Comparison of ENCODE assay signal across 1 cellular context in the genomic region with DNA sequence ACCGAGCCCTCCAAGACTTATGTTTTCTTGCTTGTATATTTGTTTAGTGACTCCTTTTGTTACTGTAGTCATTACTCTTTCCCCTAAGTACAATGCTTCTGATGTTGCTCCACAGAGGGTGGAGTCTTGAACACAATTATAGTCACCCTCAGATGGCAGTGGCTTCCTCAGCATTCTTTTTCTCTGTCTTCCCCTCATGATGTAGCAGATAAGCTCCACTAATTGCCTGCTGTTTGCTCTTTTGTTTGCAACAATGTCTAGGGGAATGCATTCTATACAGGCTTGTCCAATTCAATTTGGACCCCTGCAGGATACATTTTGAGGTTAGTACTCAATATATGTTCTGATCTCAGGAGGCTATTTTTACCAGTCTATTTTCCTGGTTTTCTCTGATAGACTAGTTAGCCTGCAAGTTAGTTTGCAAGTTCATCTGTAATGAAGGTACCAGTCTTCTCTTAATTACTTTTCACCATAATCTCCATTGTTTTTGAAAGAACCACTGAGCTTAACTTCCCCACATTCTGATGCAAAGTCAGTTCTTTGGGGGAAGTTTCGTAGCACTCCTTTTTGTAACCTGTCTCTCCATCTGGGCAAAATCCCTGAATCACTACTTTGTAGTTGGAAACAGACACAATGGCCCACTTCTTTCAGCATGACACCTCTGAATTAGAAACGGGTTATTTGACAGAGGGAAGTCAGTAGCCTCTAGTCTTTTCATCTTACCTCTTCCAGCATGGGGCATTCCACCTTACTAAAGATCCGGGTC.
A peak's percentile ranks its signal among the peaks of the same experiment; 100 is the strongest.
TF ChIP-seq lines count a peak whose summit lies in the region.

No MANE protein-coding gene starts in this region.

TF ChIP-seq in H1, 55 proteins besides CTCF, POLR2A, EP300 and RAD21 (continued from another document):
- TF ChIP-seq, protein P1, sequence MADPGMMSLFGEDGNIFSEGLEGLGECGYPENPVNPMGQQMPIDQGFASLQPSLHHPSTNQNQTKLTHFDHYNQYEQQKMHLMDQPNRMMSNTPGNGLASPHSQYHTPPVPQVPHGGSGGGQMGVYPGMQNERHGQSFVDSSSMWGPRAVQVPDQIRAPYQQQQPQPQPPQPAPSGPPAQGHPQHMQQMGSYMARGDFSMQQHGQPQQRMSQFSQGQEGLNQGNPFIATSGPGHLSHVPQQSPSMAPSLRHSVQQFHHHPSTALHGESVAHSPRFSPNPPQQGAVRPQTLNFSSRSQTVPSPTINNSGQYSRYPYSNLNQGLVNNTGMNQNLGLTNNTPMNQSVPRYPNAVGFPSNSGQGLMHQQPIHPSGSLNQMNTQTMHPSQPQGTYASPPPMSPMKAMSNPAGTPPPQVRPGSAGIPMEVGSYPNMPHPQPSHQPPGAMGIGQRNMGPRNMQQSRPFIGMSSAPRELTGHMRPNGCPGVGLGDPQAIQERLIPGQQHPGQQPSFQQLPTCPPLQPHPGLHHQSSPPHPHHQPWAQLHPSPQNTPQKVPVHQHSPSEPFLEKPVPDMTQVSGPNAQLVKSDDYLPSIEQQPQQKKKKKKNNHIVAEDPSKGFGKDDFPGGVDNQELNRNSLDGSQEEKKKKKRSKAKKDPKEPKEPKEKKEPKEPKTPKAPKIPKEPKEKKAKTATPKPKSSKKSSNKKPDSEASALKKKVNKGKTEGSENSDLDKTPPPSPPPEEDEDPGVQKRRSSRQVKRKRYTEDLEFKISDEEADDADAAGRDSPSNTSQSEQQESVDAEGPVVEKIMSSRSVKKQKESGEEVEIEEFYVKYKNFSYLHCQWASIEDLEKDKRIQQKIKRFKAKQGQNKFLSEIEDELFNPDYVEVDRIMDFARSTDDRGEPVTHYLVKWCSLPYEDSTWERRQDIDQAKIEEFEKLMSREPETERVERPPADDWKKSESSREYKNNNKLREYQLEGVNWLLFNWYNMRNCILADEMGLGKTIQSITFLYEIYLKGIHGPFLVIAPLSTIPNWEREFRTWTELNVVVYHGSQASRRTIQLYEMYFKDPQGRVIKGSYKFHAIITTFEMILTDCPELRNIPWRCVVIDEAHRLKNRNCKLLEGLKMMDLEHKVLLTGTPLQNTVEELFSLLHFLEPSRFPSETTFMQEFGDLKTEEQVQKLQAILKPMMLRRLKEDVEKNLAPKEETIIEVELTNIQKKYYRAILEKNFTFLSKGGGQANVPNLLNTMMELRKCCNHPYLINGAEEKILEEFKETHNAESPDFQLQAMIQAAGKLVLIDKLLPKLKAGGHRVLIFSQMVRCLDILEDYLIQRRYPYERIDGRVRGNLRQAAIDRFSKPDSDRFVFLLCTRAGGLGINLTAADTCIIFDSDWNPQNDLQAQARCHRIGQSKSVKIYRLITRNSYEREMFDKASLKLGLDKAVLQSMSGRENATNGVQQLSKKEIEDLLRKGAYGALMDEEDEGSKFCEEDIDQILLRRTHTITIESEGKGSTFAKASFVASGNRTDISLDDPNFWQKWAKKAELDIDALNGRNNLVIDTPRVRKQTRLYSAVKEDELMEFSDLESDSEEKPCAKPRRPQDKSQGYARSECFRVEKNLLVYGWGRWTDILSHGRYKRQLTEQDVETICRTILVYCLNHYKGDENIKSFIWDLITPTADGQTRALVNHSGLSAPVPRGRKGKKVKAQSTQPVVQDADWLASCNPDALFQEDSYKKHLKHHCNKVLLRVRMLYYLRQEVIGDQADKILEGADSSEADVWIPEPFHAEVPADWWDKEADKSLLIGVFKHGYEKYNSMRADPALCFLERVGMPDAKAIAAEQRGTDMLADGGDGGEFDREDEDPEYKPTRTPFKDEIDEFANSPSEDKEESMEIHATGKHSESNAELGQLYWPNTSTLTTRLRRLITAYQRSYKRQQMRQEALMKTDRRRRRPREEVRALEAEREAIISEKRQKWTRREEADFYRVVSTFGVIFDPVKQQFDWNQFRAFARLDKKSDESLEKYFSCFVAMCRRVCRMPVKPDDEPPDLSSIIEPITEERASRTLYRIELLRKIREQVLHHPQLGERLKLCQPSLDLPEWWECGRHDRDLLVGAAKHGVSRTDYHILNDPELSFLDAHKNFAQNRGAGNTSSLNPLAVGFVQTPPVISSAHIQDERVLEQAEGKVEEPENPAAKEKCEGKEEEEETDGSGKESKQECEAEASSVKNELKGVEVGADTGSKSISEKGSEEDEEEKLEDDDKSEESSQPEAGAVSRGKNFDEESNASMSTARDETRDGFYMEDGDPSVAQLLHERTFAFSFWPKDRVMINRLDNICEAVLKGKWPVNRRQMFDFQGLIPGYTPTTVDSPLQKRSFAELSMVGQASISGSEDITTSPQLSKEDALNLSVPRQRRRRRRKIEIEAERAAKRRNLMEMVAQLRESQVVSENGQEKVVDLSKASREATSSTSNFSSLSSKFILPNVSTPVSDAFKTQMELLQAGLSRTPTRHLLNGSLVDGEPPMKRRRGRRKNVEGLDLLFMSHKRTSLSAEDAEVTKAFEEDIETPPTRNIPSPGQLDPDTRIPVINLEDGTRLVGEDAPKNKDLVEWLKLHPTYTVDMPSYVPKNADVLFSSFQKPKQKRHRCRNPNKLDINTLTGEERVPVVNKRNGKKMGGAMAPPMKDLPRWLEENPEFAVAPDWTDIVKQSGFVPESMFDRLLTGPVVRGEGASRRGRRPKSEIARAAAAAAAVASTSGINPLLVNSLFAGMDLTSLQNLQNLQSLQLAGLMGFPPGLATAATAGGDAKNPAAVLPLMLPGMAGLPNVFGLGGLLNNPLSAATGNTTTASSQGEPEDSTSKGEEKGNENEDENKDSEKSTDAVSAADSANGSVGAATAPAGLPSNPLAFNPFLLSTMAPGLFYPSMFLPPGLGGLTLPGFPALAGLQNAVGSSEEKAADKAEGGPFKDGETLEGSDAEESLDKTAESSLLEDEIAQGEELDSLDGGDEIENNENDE (IDR thresholded peaks at IDR 0.05; ENCODE audit: insufficient replicate concordance, low read length), result peak; percentile 56
- TF ChIP-seq MAFK (IDR thresholded peaks at IDR 0.05; ENCODE audit: low read depth, low read length), result peak; percentile 33; the same call in 1 of the 2 replicates
TF ChIP-seq in H1: peak in this region for 4.
